Comparison of ENCODE assay signal across 20 cellular contexts in the genomic region with DNA sequence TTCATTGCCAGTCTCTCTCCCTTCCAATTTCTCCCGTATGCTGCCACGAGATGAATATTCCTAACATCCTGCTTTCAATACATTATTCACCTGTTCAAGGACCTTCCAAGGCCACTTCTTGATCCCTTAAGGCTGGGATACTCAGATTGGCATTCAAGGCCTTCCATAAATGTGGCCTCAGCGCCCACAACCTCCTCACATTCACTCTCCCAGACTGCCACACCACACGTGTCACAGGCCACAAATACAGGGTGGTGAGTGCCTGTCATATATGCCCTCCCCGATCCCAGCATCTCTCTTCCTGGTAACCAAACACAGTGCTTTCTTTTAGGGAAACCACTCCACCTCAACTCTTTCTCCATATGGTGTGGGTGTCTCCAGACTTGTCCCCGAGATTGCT.
"Had no signal": no experiment of that assay in that cellular context is flagged by ENCODE, and none has a peak within 500 bp of the region (broad histone marks: within the 10 kb centered on the region; RNA-seq: fewer than 3 reads in every experiment).

No MANE protein-coding gene starts in this region.

- H3K4me3 Mint-ChIP-seq: activated B cell treated with CpG ODN at 0.5 μM for 24 hours; activated CD4-positive, alpha-beta memory T cell treated with anti-CD3 and anti-CD28 coated beads, Interleukin-2, amount 10 ng/mL, durations not matched to agents 7 days and 5 days; activated T-cell treated with anti-CD3 and anti-CD28 coated beads, Interleukin-2, amount 50 U/mL, for 24 hours; dendritic cell treated with granulocyte-macrophage colony-stimulating factor and Interleukin-4, amounts not matched to agents 40 ng/mL and 50 ng/mL, for 4 days; immature natural killer cell had no signal

- H3K27ac Mint-ChIP-seq: activated B cell treated with CpG ODN at 0.5 μM for 24 hours; activated CD4-positive, alpha-beta memory T cell treated with anti-CD3 and anti-CD28 coated beads, Interleukin-2, amount 10 ng/mL, durations not matched to agents 7 days and 5 days; activated T-cell treated with anti-CD3 and anti-CD28 coated beads, Interleukin-2, amount 50 U/mL, for 24 hours; activated T-helper 2 cell treated with anti-CD3 and anti-CD28 coated beads, Interferon-gamma antibody, Interleukin-2, Interleukin-4, amounts not matched to agents 10 μg/mL and 5 μg/mL and 100 μg/mL, durations not matched to agents 14 hours and 24 hours and 36 hours; dendritic cell treated with granulocyte-macrophage colony-stimulating factor and Interleukin-4, amounts not matched to agents 40 ng/mL and 50 ng/mL, for 4 days; nephron had no signal

- H3K4me2 ChIP-seq: SK-N-SH had no signal

- H3K9me3 Mint-ChIP-seq: activated B cell treated with CpG ODN at 0.5 μM for 24 hours; activated CD4-positive, alpha-beta memory T cell treated with anti-CD3 and anti-CD28 coated beads, Interleukin-2, amount 10 ng/mL, durations not matched to agents 7 days and 5 days; activated T-cell treated with anti-CD3 and anti-CD28 coated beads, Interleukin-2, amount 50 U/mL, for 24 hours; activated T-helper 2 cell treated with anti-CD3 and anti-CD28 coated beads, Interferon-gamma antibody, Interleukin-2, Interleukin-4, amounts not matched to agents 10 μg/mL and 5 μg/mL and 100 μg/mL, durations not matched to agents 14 hours and 24 hours and 36 hours; dendritic cell treated with granulocyte-macrophage colony-stimulating factor and Interleukin-4, amounts not matched to agents 40 ng/mL and 50 ng/mL, for 4 days; immature natural killer cell; nephron had no signal

- ATAC-seq: esophagus mucosa, gastrocnemius medialis, left ventricle myocardium superior, mucosa of descending colon, sciatic nerve had no signal

- DNase-seq: activated B cell treated with CpG ODN at 0.5 μM for 24 hours; activated CD4-positive, alpha-beta memory T cell treated with anti-CD3 and anti-CD28 coated beads, Interleukin-2, amount 10 ng/mL, durations not matched to agents 7 days and 5 days; activated CD4-positive, alpha-beta T cell treated with anti-CD3 and anti-CD28 coated beads for 4 hours; activated naive CD4-positive, alpha-beta T cell treated with Interleukin-2 at 50 U/mL for 16 hours; activated T-cell treated with anti-CD3 and anti-CD28 coated beads, Interleukin-2, amount 50 U/mL, for 24 hours; cerebellar nuclear complex; effector CD8-positive, alpha-beta T cell; gastrocnemius medialis; immature natural killer cell; left ventricle myocardium superior; mucosa of descending colon; SK-N-SH; stimulated activated naive CD4-positive, alpha-beta T cell; T-helper 9 cell; thyroid gland had no signal

- H3K9me3 ChIP-seq: gastrocnemius medialis, mucosa of descending colon, SK-N-SH, thyroid gland had no signal

- H3K36me3 ChIP-seq: thyroid gland had no signal

- H3K27ac ChIP-seq: gastrocnemius medialis, thyroid gland had no signal

- H3K4me3 ChIP-seq: gastrocnemius medialis, mucosa of descending colon, thyroid gland had no signal

- H3K27me3 ChIP-seq: gastrocnemius medialis, thyroid gland had no signal

- H3K9ac ChIP-seq: SK-N-SH had no signal

- H3K27me3 Mint-ChIP-seq: activated B cell treated with CpG ODN at 0.5 μM for 24 hours; activated CD4-positive, alpha-beta memory T cell treated with anti-CD3 and anti-CD28 coated beads, Interleukin-2, amount 10 ng/mL, durations not matched to agents 7 days and 5 days; activated T-cell treated with anti-CD3 and anti-CD28 coated beads, Interleukin-2, amount 50 U/mL, for 24 hours had no signal

- H3K4me1 ChIP-seq: gastrocnemius medialis had no signal
